ENCODE assay signal across 27 cellular contexts in the genomic region with DNA sequence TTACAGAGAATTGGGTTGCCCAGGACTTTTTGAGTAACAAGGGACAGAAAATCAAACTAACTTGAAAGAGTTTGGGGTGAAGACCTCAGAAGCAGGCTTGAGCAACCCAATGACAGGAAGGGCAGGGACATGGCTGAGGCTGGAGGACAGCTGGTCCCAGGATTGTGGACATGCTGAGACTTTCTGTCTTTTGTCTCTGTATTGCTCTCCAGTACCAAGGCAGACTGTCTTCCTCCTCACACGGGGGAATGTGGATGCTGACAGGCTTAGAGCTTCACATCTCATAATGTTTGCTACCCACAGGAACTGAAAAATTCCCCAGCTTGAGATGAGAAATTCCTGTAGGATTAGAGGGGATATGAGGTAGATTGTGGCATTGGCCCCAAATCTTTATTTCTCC.
"Had no signal": no experiment of that assay in that cellular context is flagged by ENCODE, and none has a peak within 500 bp of the region (broad histone marks: within the 10 kb centered on the region; RNA-seq: fewer than 3 reads in every experiment).

No MANE protein-coding gene starts in this region.

- H3K4me3 ChIP-seq: cardiac muscle cell, Peyer's patch, SK-N-MC had no signal

- DNase-seq: activated CD4-positive, alpha-beta memory T cell treated with anti-CD3 and anti-CD28 coated beads, Interleukin-2, amount 10 ng/mL, durations not matched to agents 7 days and 5 days; activated CD4-positive, alpha-beta T cell treated with anti-CD3 and anti-CD28 coated beads for 1 hour; activated CD4-positive, alpha-beta T cell treated with anti-CD3 and anti-CD28 coated beads for 48 hours; activated CD4-positive, CD25-positive, alpha-beta regulatory T cell; activated CD8-positive, alpha-beta memory T cell treated with anti-CD3 and anti-CD28 coated beads for 24 hours; activated CD8-positive, alpha-beta memory T cell treated with anti-CD3 and anti-CD28 coated beads, Interleukin-2, amount 10 ng/mL, durations not matched to agents 7 days and 5 days; activated CD8-positive, alpha-beta memory T cell treated with anti-CD3 and anti-CD28 coated beads, Interleukin-2, amount 50 U/mL, for 48 hours; activated effector memory CD4-positive, alpha-beta T cell treated with Interleukin-2 at 50 U/mL for 16 hours; activated naive CD4-positive, alpha-beta T cell treated with anti-CD3 and anti-CD28 coated beads, Interleukin-2, amount 50 U/mL, for 16 hours; activated naive CD8-positive, alpha-beta T cell treated with anti-CD3 and anti-CD28 coated beads for 36 hours; activated T-cell treated with anti-CD3 and anti-CD28 coated beads, Interleukin-2, amount 50 U/mL, for 48 hours; amniotic stem cell; aorta; NCI-H1092 treated with DMSO at 0.1 percent for 48 hours; NCI-H1417 treated with DMSO at 0.1 percent for 48 hours; NCI-H1930; NCI-H2081 treated with DMSO at 0.1 percent for 48 hours; NCI-H345; NCI-H524 treated with DMSO at 0.1 percent for 48 hours; PC-3; RPMI8226; T1000 had no signal

- H3K36me3 Mint-ChIP-seq: activated CD8-positive, alpha-beta memory T cell treated with anti-CD3 and anti-CD28 coated beads, Interleukin-2, amount 10 ng/mL, durations not matched to agents 7 days and 5 days; activated naive CD8-positive, alpha-beta T cell treated with anti-CD3 and anti-CD28 coated beads for 36 hours had no signal

- H3K27me3 Mint-ChIP-seq: activated CD4-positive, alpha-beta memory T cell treated with anti-CD3 and anti-CD28 coated beads, Interleukin-2, amount 10 ng/mL, durations not matched to agents 7 days and 5 days; activated naive CD8-positive, alpha-beta T cell treated with anti-CD3 and anti-CD28 coated beads for 36 hours had no signal

- H3K36me3 ChIP-seq: cardiac muscle cell, Peyer's patch, WERI-Rb-1 had no signal

- H3K27ac Mint-ChIP-seq: activated CD4-positive, alpha-beta memory T cell treated with anti-CD3 and anti-CD28 coated beads, Interleukin-2, amount 10 ng/mL, durations not matched to agents 7 days and 5 days; activated CD8-positive, alpha-beta memory T cell treated with anti-CD3 and anti-CD28 coated beads, Interleukin-2, amount 10 ng/mL, durations not matched to agents 7 days and 5 days; activated naive CD8-positive, alpha-beta T cell treated with anti-CD3 and anti-CD28 coated beads for 36 hours had no signal

- H3K4me3 Mint-ChIP-seq: activated CD4-positive, alpha-beta memory T cell treated with anti-CD3 and anti-CD28 coated beads, Interleukin-2, amount 10 ng/mL, durations not matched to agents 7 days and 5 days; activated CD8-positive, alpha-beta memory T cell treated with anti-CD3 and anti-CD28 coated beads, Interleukin-2, amount 10 ng/mL, durations not matched to agents 7 days and 5 days; activated naive CD8-positive, alpha-beta T cell treated with anti-CD3 and anti-CD28 coated beads for 36 hours had no signal

- H3K9me3 ChIP-seq: Peyer's patch had no signal

- H3K27ac ChIP-seq: cardiac muscle cell, KMS-11, SK-N-MC, WERI-Rb-1 had no signal

- H3K4me2 ChIP-seq: KMS-11 had no signal

- H3K9ac ChIP-seq: KMS-11 had no signal

- ATAC-seq: activated CD8-positive, alpha-beta memory T cell treated with anti-CD3 and anti-CD28 coated beads, Interleukin-2, amount 10 ng/mL, durations not matched to agents 7 days and 5 days; PC-3 had no signal

- H3K27me3 ChIP-seq: cardiac muscle cell, Peyer's patch had no signal

- H3K4me1 ChIP-seq: Peyer's patch had no signal

- H3K9me3 Mint-ChIP-seq: activated CD4-positive, alpha-beta memory T cell treated with anti-CD3 and anti-CD28 coated beads, Interleukin-2, amount 10 ng/mL, durations not matched to agents 7 days and 5 days; activated naive CD8-positive, alpha-beta T cell treated with anti-CD3 and anti-CD28 coated beads for 36 hours had no signal

- H3K4me1 Mint-ChIP-seq: activated CD4-positive, alpha-beta memory T cell treated with anti-CD3 and anti-CD28 coated beads, Interleukin-2, amount 10 ng/mL, durations not matched to agents 7 days and 5 days; activated CD8-positive, alpha-beta memory T cell treated with anti-CD3 and anti-CD28 coated beads, Interleukin-2, amount 10 ng/mL, durations not matched to agents 7 days and 5 days; activated naive CD8-positive, alpha-beta T cell treated with anti-CD3 and anti-CD28 coated beads for 36 hours had no signal
